In the genomic region with DNA sequence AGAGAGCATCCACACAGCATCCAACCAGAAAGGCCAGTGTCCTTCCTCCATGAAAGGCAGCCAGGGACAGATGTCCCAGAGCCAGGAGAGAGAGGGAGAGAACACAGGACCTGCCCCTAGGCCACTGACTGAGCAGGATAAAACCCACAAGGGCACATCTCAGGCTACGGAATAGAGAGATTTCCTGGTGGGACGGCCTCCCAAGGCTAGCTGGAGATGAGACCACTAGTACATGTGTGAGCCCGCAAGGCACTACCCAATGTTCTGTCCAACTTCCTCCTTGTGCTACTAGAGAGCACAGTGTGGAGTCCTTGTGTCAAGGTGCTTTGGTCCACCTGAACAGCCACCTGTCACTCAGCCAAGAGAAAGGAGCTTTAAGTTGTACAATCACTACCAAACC, we compare ENCODE assay signal across 18 cellular contexts. TPM values are rescaled to one million over a fixed set of nuclear protein-coding genes. Genes with fewer than 3 reads are reported as not detected.
DNase-seq lines count a peak whose midpoint lies in the region; ATAC-seq and TF ChIP-seq lines count a peak whose summit lies in the region.
"Had no signal": no experiment of that assay in that cellular context is flagged by ENCODE, and none has a peak within 500 bp of the region (broad histone marks: within the 10 kb centered on the region; RNA-seq: fewer than 3 reads in every experiment).

No MANE protein-coding gene starts in this region.

- H3K9me3 Mint-ChIP-seq in activated CD4-positive, alpha-beta memory T cell treated with anti-CD3 and anti-CD28 coated beads, Interleukin-2, amount 10 ng/mL, durations not matched to agents 7 days and 5 days, result no peaks in the 10 kb centered on the region
- no peaks in the 10 kb centered on the region for H3K9me3 Mint-ChIP-seq in activated CD4-positive, alpha-beta memory T cell treated with anti-CD3 and anti-CD28 coated beads for 36 hours
- H3K9me3 Mint-ChIP-seq in CD4-positive, alpha-beta memory T cell, result no peaks in the 10 kb centered on the region
- H3K9me3 Mint-ChIP-seq in naive thymus-derived CD4-positive, alpha-beta T cell, result no peaks in the 10 kb centered on the region
- H3K9me3 Mint-ChIP-seq: CD14-positive monocyte had no signal

- no peaks in the 10 kb centered on the region for H3K27me3 ChIP-seq in CD4-positive, alpha-beta memory T cell (ENCODE audit: insufficient read depth, low read length)
- no peaks in the 10 kb centered on the region for H3K27me3 ChIP-seq in naive thymus-derived CD4-positive, alpha-beta T cell (ENCODE audit: control insufficient read depth in 2 of 2, insufficient read depth in 2 of 2, low read length in 2 of 2)
- H3K27me3 ChIP-seq in tibial artery, result no peaks in the 10 kb centered on the region
- H3K27me3 ChIP-seq: esophagus squamous epithelium had no signal

- H3K4me1 Mint-ChIP-seq in activated CD4-positive, alpha-beta memory T cell treated with anti-CD3 and anti-CD28 coated beads, Interleukin-2, amount 10 ng/mL, durations not matched to agents 7 days and 5 days, result peaks cover 9% of the 10 kb centered on the region
- no peaks in the 10 kb centered on the region for H3K4me1 Mint-ChIP-seq in activated CD4-positive, alpha-beta memory T cell treated with anti-CD3 and anti-CD28 coated beads for 36 hours (ENCODE audit: low read depth)
- H3K4me1 Mint-ChIP-seq in CD4-positive, alpha-beta memory T cell, result peaks cover 1 to 15% (median 10%) of the 10 kb centered on the region in 4 donors
- H3K4me1 Mint-ChIP-seq in naive thymus-derived CD4-positive, alpha-beta T cell, result peaks cover 4 to 24% (median 16%) of the 10 kb centered on the region in 7 donors
- H3K4me1 Mint-ChIP-seq: CD14-positive monocyte had no signal

- H3K4me3 Mint-ChIP-seq in activated CD4-positive, alpha-beta memory T cell treated with anti-CD3 and anti-CD28 coated beads, Interleukin-2, amount 10 ng/mL, durations not matched to agents 7 days and 5 days, result no peak overlapping the region
- H3K4me3 Mint-ChIP-seq in activated CD4-positive, alpha-beta memory T cell treated with anti-CD3 and anti-CD28 coated beads for 36 hours, result no peak overlapping the region
- no peak overlapping the region for H3K4me3 Mint-ChIP-seq in CD4-positive, alpha-beta memory T cell
- no peak overlapping the region for H3K4me3 Mint-ChIP-seq in naive thymus-derived CD4-positive, alpha-beta T cell
- H3K4me3 Mint-ChIP-seq: CD14-positive monocyte had no signal

- H3K4me3 ChIP-seq in CD4-positive, alpha-beta memory T cell (ENCODE audit: low read length in 2 of 2), result no peak overlapping the region
- no peak overlapping the region for H3K4me3 ChIP-seq in naive thymus-derived CD4-positive, alpha-beta T cell (ENCODE audit: low read length)
- no peak overlapping the region for H3K4me3 ChIP-seq in tibial artery
- H3K4me3 ChIP-seq: esophagus squamous epithelium had no signal

- H3K36me3 ChIP-seq in CD4-positive, alpha-beta memory T cell (ENCODE audit: insufficient read depth, low read length), result no peaks in the 10 kb centered on the region
- H3K36me3 ChIP-seq in naive thymus-derived CD4-positive, alpha-beta T cell (ENCODE audit: control insufficient read depth in 2 of 3, insufficient read depth in 3 of 3, low read length in 3 of 3), result peaks cover 0 to 10% (median 0%) of the 10 kb centered on the region in 3 experiments
- H3K36me3 ChIP-seq in tibial artery, result peaks cover 15 to 37% (median 36%) of the 10 kb centered on the region in 3 donors

- no peaks in the 10 kb centered on the region for H3K27me3 Mint-ChIP-seq in activated CD4-positive, alpha-beta memory T cell treated with anti-CD3 and anti-CD28 coated beads, Interleukin-2, amount 10 ng/mL, durations not matched to agents 7 days and 5 days
- H3K27me3 Mint-ChIP-seq in activated CD4-positive, alpha-beta memory T cell treated with anti-CD3 and anti-CD28 coated beads for 36 hours, result no peaks in the 10 kb centered on the region
- H3K27me3 Mint-ChIP-seq in CD4-positive, alpha-beta memory T cell, result no peaks in the 10 kb centered on the region
- no peaks in the 10 kb centered on the region for H3K27me3 Mint-ChIP-seq in naive thymus-derived CD4-positive, alpha-beta T cell

- no peak for TF ChIP-seq CTCF in tibial artery (IDR thresholded peaks at IDR 0.05)

- CTCF ChIA-PET in activated CD4-positive, alpha-beta memory T cell treated with anti-CD3 and anti-CD28 coated beads, Interleukin-2, amount 10 ng/mL, durations not matched to agents 7 days and 5 days (lab: Charles Lee), result interaction anchor here (1.2 to 1.3 kb wide), 2 partner anchors 46 to 51 kb away, joined by 3 to 4 read pairs; no protein-coding TSS in a partner anchor
- CTCF ChIA-PET in activated CD4-positive, alpha-beta memory T cell treated with anti-CD3 and anti-CD28 coated beads for 36 hours (lab: Charles Lee), result interaction anchor here (1.1 to 2.7 kb wide), 3 partner anchors 9 to 213 kb away, joined by 3 to 8 read pairs (median 7); no protein-coding TSS in a partner anchor
- CTCF ChIA-PET in CD4-positive, alpha-beta memory T cell (lab: Charles Lee; ENCODE audit: partially characterized antibody), result interaction anchor here (0.9 to 1.5 kb wide), 3 partner anchors 10 to 47 kb away, joined by 3 to 4 read pairs (median 3); no protein-coding TSS in a partner anchor
- CTCF ChIA-PET in naive thymus-derived CD4-positive, alpha-beta T cell (lab: Charles Lee), result interaction anchor here (0.6 to 1.0 kb wide), 2 partner anchors 16 to 24 kb away, joined by 3 to 4 read pairs; no protein-coding TSS in a partner anchor

- H3K27ac Mint-ChIP-seq in activated CD4-positive, alpha-beta memory T cell treated with anti-CD3 and anti-CD28 coated beads, Interleukin-2, amount 10 ng/mL, durations not matched to agents 7 days and 5 days, result no peak overlapping the region
- no peak overlapping the region for H3K27ac Mint-ChIP-seq in activated CD4-positive, alpha-beta memory T cell treated with anti-CD3 and anti-CD28 coated beads for 36 hours
- H3K27ac Mint-ChIP-seq in CD4-positive, alpha-beta memory T cell, result peak overlapping the region in 5 of 7 donors; percentile 12 to 76 (median 37)
- peak overlapping the region in 8 of 9 donors; percentile 69 to 89 (median 81) for H3K27ac Mint-ChIP-seq in naive thymus-derived CD4-positive, alpha-beta T cell

- intact Hi-C loops in activated CD4-positive, alpha-beta memory T cell treated with anti-CD3 and anti-CD28 coated beads for 36 hours (cut with micrococcal nuclease), result no loop called here
- intact Hi-C loops in CD4-positive, alpha-beta memory T cell (cut with micrococcal nuclease), result no loop called here
- intact Hi-C loops in naive thymus-derived CD4-positive, alpha-beta T cell (cut with micrococcal nuclease), result no loop called here
- intact Hi-C loops in tibial artery (cut with DNase I; ENCODE audit: low total_unique reads), result no loop called here

- H3K4me1 ChIP-seq in CD4-positive, alpha-beta memory T cell (ENCODE audit: insufficient read depth, low read length), result no peaks in the 10 kb centered on the region
- H3K4me1 ChIP-seq in naive thymus-derived CD4-positive, alpha-beta T cell (ENCODE audit: control insufficient read depth in 2 of 2, insufficient read depth in 2 of 2, low read length in 2 of 2), result no peaks in the 10 kb centered on the region
- peaks cover 0 to 45% (median 33%) of the 10 kb centered on the region in 4 donors for H3K4me1 ChIP-seq in tibial artery

- POLR2A ChIA-PET in activated CD4-positive, alpha-beta memory T cell treated with anti-CD3 and anti-CD28 coated beads, Interleukin-2, amount 10 ng/mL, durations not matched to agents 7 days and 5 days (lab: Charles Lee), result interaction anchor here (1.2 kb wide), 1 partner anchor 48 kb away, joined by 3 read pairs; no protein-coding TSS in a partner anchor
- POLR2A ChIA-PET in activated CD4-positive, alpha-beta memory T cell treated with anti-CD3 and anti-CD28 coated beads for 36 hours (lab: Charles Lee), result interaction anchor here (0.5 to 1.2 kb wide), 3 partner anchors 12 to 290 kb away, joined by 3 to 5 read pairs (median 3); no protein-coding TSS in a partner anchor
- POLR2A ChIA-PET in CD4-positive, alpha-beta memory T cell (lab: Charles Lee; ENCODE audit: partially characterized antibody), result interaction anchor here (1.1 to 1.6 kb wide), 2 partner anchors 26 to 46 kb away, joined by 3 read pairs; no protein-coding TSS in a partner anchor
- POLR2A ChIA-PET in naive thymus-derived CD4-positive, alpha-beta T cell (lab: Charles Lee), result interaction anchor here (0.5 kb wide), 1 partner anchor 18 kb away, joined by 3 read pairs; no protein-coding TSS in a partner anchor

- no peak overlapping the region for H3K27ac ChIP-seq in CD4-positive, alpha-beta memory T cell (ENCODE audit: low read depth, low read length)
- H3K27ac ChIP-seq in angular gyrus (ENCODE audit: low read depth, low read length) (peak overlapping the region; percentile 75), tibial artery (peak overlapping the region in 1 of 2 donors; percentile 83)
- H3K27ac ChIP-seq in naive thymus-derived CD4-positive, alpha-beta T cell (ENCODE audit: low read depth, low read length), result no peak overlapping the region

- H3K36me3 Mint-ChIP-seq in activated CD4-positive, alpha-beta memory T cell treated with anti-CD3 and anti-CD28 coated beads, Interleukin-2, amount 10 ng/mL, durations not matched to agents 7 days and 5 days (ENCODE audit: low read depth), result peaks cover 22% of the 10 kb centered on the region
- peaks cover 4% of the 10 kb centered on the region for H3K36me3 Mint-ChIP-seq in activated CD4-positive, alpha-beta memory T cell treated with anti-CD3 and anti-CD28 coated beads for 36 hours
- H3K36me3 Mint-ChIP-seq in CD4-positive, alpha-beta memory T cell, result peaks cover 0 to 13% of the 10 kb centered on the region in 2 donors
- peaks cover 0 to 12% (median 1%) of the 10 kb centered on the region in 5 donors for H3K36me3 Mint-ChIP-seq in naive thymus-derived CD4-positive, alpha-beta T cell

- no peaks in the 10 kb centered on the region for H3K9me3 ChIP-seq in CD4-positive, alpha-beta memory T cell (ENCODE audit: control insufficient read depth in 1 of 2, low read length in 2 of 2)
- no peaks in the 10 kb centered on the region for H3K9me3 ChIP-seq in naive thymus-derived CD4-positive, alpha-beta T cell (ENCODE audit: control insufficient read depth in 2 of 3, low read length in 3 of 3)
- H3K9me3 ChIP-seq in tibial artery, result no peaks in the 10 kb centered on the region
- H3K9me3 ChIP-seq: esophagus squamous epithelium had no signal

- DNase-seq in activated CD4-positive, alpha-beta memory T cell treated with anti-CD3 and anti-CD28 coated beads, Interleukin-2, amount 10 ng/mL, durations not matched to agents 7 days and 5 days, result peak; percentile 13
- no peak for DNase-seq in activated CD4-positive, alpha-beta memory T cell treated with anti-CD3 and anti-CD28 coated beads for 36 hours
- no peak for DNase-seq in CD4-positive, alpha-beta memory T cell
- peak in 1 of 9 donors; percentile 1 for DNase-seq in naive thymus-derived CD4-positive, alpha-beta T cell
- no peak for DNase-seq in NCI-H128 (lab: John Stamatoyannopoulos, UW; ENCODE audit: unreplicated experiment)
- DNase-seq in tibial artery, result no peak
- DNase-seq: activated CD4-positive, CD25-positive, alpha-beta regulatory T cell; activated T-cell treated with anti-CD3 and anti-CD28 coated beads, Interleukin-2, amount 50 U/mL, for 1 hour; esophagus squamous epithelium; IMR-90; NCI-H1930; NCI-H446; SIG-M5; stimulated activated CD4-positive, alpha-beta T cell treated with anti-CD3 and anti-CD28 coated beads, Interleukin-4, amount 100 ng/mL, for 24 hours; trophoblast cell had no signal

- no peak for ATAC-seq in naive thymus-derived CD4-positive, alpha-beta T cell
- no peak for ATAC-seq in GM18861 (IDR thresholded peaks at IDR 0.05; ENCODE audit: unreplicated experiment)

RNA-seq across cellular contexts. Expression of gene PLCG1, which starts 44.2 kb away (rescaled TPM):
- total RNA-seq in activated CD4-positive, alpha-beta memory T cell treated with anti-CD3 and anti-CD28 coated beads, Interleukin-2, amount 10 ng/mL, durations not matched to agents 7 days and 5 days, result 100 to 1,000 TPM; 267 to 286 TPM
- total RNA-seq in activated CD4-positive, alpha-beta memory T cell treated with anti-CD3 and anti-CD28 coated beads for 36 hours, result 100 to 1,000 TPM; 133 to 139 TPM
- total RNA-seq in CD4-positive, alpha-beta memory T cell, result 100 to 1,000 TPM; 319 to 320 TPM
- polyA plus RNA-seq in CD4-positive, alpha-beta memory T cell, result 10 to 100 TPM; 22.8 to 68.7 TPM
- 100 to 1,000 TPM; 343 to 559 (median 418) TPM for total RNA-seq in naive thymus-derived CD4-positive, alpha-beta T cell
- polyA plus RNA-seq in naive thymus-derived CD4-positive, alpha-beta T cell, result 100 to 1,000 TPM in 1 of 2 donors, 10 to 100 TPM in 1; 36.9 to 105 TPM

Comparison
In these comparisons a context has a peak if more than half of its experiments do, and no peak if none do; other contexts are left out.
1. H3K27ac Mint-ChIP-seq: peak in CD4-positive, alpha-beta memory T cell (5 of 7) and naive thymus-derived CD4-positive, alpha-beta T cell (8 of 9); none in activated CD4-positive, alpha-beta memory T cell treated with anti-CD3 and anti-CD28 coated beads, Interleukin-2, amount 10 ng/mL, durations not matched to agents 7 days and 5 days (single experiment) and activated CD4-positive, alpha-beta memory T cell treated with anti-CD3 and anti-CD28 coated beads for 36 hours (single experiment).